In genomic region chr5:136309932-136310598, GRCh38 we compare ENCODE assay signal across 13 cellular contexts. TPM values are rescaled to one million over a fixed set of nuclear protein-coding genes. Genes with fewer than 3 reads are reported as not detected.
DNase-seq lines count a peak whose midpoint lies in the region; ATAC-seq, FAIRE-seq and TF ChIP-seq lines count a peak whose summit lies in the region.
"Had no signal": no experiment of that assay in that cellular context is flagged by ENCODE, and none has a peak within 500 bp of the region (broad histone marks: within the 10 kb centered on the region; RNA-seq: fewer than 3 reads in every experiment).

No MANE protein-coding gene starts in this region.

- TF ChIP-seq RAD21 in GM12878 (IDR thresholded peaks at IDR 0.05; ENCODE audit: insufficient read depth, low read depth, low read length) = no peak

- 33% methylated on average over 2 of the region's 2 CpGs for WGBS in GM12878 (ENCODE audit: insufficient coverage, insufficient replicate concordance, low lambda C conversion rate, missing lambda C conversion rate)
- 27 to 36% methylated on average over 2 of the region's 2 CpGs for WGBS in GM23248 (ENCODE audit: low coverage in 1 of 2, low lambda C conversion rate in 2 of 2, missing lambda C conversion rate in 2 of 2), 2 experiments

- no peaks in the 10 kb centered on the region for H4K20me1 ChIP-seq in GM12878 (ENCODE audit: control insufficient read depth, insufficient read depth)
- H4K20me1 ChIP-seq in GM23248 (ENCODE audit: insufficient read depth) = no peaks in the 10 kb centered on the region

- intact Hi-C loops in GM12878 (cut with micrococcal nuclease; ENCODE audit: unreplicated experiment) = no loop called here
- intact Hi-C loops in posterior cingulate gyrus (cut with DNase I) = no loop called here

- H3K4me1 ChIP-seq in GM12878 (ENCODE audit: control insufficient read depth, insufficient read depth, low read length) (peaks cover 8% of the 10 kb centered on the region), GM23248 (ENCODE audit: insufficient read depth) (no peaks in the 10 kb centered on the region)

- SMC1A ChIA-PET in GM12878 (lab: Charles Lee; ENCODE audit: uncharacterized antibody, unreplicated experiment) = interaction anchor here (1.4 kb wide), 1 partner anchor 61 kb away, joined by 3 read pairs; no protein-coding TSS in a partner anchor

- TF ChIP-seq POLR2A in GM12878 (IDR thresholded peaks at IDR 0.05; ENCODE audit: low read depth, low read length) = no peak

- RAD21 ChIA-PET in GM12878 (lab: Charles Lee; ENCODE audit: unreplicated experiment) = interaction anchor here (0.6 kb wide), 1 partner anchor 223 kb away, joined by 3 read pairs; no protein-coding TSS in a partner anchor

- H3K9me2 ChIP-seq in GM23248 (ENCODE audit: insufficient read depth) = no peaks in the 10 kb centered on the region

- H3K27ac ChIP-seq in GM12878 (ENCODE audit: control insufficient read depth, insufficient read depth) (peak overlapping the region; percentile 46; the same call in 1 of the 2 replicates), GM23248 (no peak overlapping the region)

- ATAC-seq in GM18907 (IDR thresholded peaks at IDR 0.05; ENCODE audit: unreplicated experiment) (peak; percentile 99), GM21576 (IDR thresholded peaks at IDR 0.05; ENCODE audit: unreplicated experiment) (peak; percentile 97), HG03135 (IDR thresholded peaks at IDR 0.05; ENCODE audit: unreplicated experiment) (peak; percentile 94), GM12878 (peak; percentile 98)

- in situ Hi-C loops in GM12878 (cut with MboI) = no loop called here
- in situ Hi-C loops in GM23248 (cut with MboI) = no loop called here

- BruUV-seq in GM12878 (replicated peaks; lab: Mats Ljungman, UMichigan) = no TSS peak

- no peak for TF ChIP-seq EP300 in GM12878 (IDR thresholded peaks at IDR 0.05; ENCODE audit: borderline replicate concordance in 1 of 2, control insufficient read depth in 1 of 2, low read depth in 2 of 2, low read length in 2 of 2)

- CTCF ChIA-PET in GM12878 (lab: Yijun Ruan, JAX) = interaction anchor here (1.1 to 1.6 kb wide), 4 partner anchors 54 to 376 kb away, joined by 3 to 7 read pairs (median 4); no protein-coding TSS in a partner anchor

- H3K9me3 ChIP-seq in GM12878 (replicated peaks; ENCODE audit: control insufficient read depth, insufficient read depth, low read length) = no peaks in the 10 kb centered on the region; the same call in 2 of the 3 replicates
- H3K9me3 ChIP-seq in GM23248 (ENCODE audit: low read depth) = no peaks in the 10 kb centered on the region

- TF ChIP-seq CTCF in GM12878 (IDR thresholded peaks at IDR 0.05 in 2 of 3, conservative IDR thresholded peaks at IDR 0.05 in 1 of 3; ENCODE audit: control insufficient read depth in 2 of 3, extremely low read depth in 1 of 3, insufficient read depth in 1 of 3, low read depth in 3 of 3, low read length in 3 of 3) = no peak

- no peak for FAIRE-seq in GM12878 (lab: Jason Lieb, UNC)

- no peaks in the 10 kb centered on the region for H3F3A ChIP-seq in GM23248 (ENCODE audit: insufficient read depth)

- no peaks in the 10 kb centered on the region for H3K27me3 ChIP-seq in GM12878 (replicated peaks in 1 of 2; ENCODE audit: control insufficient read depth in 2 of 2, insufficient read depth in 2 of 2, low read length in 1 of 2)
- H3K27me3 ChIP-seq in GM23248 (replicated peaks; ENCODE audit: insufficient read depth) = peaks cover 5% of the 10 kb centered on the region; the same call in 1 of the 2 replicates

- H3K79me2 ChIP-seq in GM12878 (ENCODE audit: control insufficient read depth, insufficient read depth, low read length) = no peaks in the 10 kb centered on the region
- no peaks in the 10 kb centered on the region for H3K79me2 ChIP-seq in GM23248 (ENCODE audit: insufficient read depth)

- peak overlapping the region; percentile 35; the same call in 1 of the 2 replicates for H3K4me2 ChIP-seq in GM12878 (ENCODE audit: control insufficient read depth, insufficient read depth)
- no peak overlapping the region for H3K4me2 ChIP-seq in GM23248 (ENCODE audit: unreplicated experiment)

- DNase-seq in GM12878 (ENCODE audit: low read depth, low spot score) = peak; percentile 31
- no peak for DNase-seq in GM23248
- DNase-seq in cortex of kidney (lab: John Stamatoyannopoulos, UW) = no peak
- DNase-seq in mesenteric fat pad (ENCODE audit: low spot score) = no peak
- no peak for DNase-seq in posterior cingulate gyrus
- DNase-seq: DMS 273 treated with DMSO at 0.1 percent for 48 hours, kidney glomerular epithelial cell had no signal

- H2AFZ ChIP-seq in GM12878 (ENCODE audit: control insufficient read depth, low read depth, low read length) (no peak overlapping the region; the same call in 1 of the 2 replicates), GM23248 (no peak overlapping the region)

- H3K36me3 ChIP-seq in GM12878 (ENCODE audit: control insufficient read depth in 2 of 2, insufficient read depth in 2 of 2, low read length in 1 of 2) (no peaks in the 10 kb centered on the region), GM23248 (ENCODE audit: low read depth) (no peaks in the 10 kb centered on the region)

- POLR2A ChIA-PET in GM12878 (lab: Charles Lee) = no interaction called here

- H3K4me3 ChIP-seq in GM12878 (no peak overlapping the region), GM23248 (no peak overlapping the region)

- H3K9ac ChIP-seq in GM12878 (ENCODE audit: control insufficient read depth, insufficient read depth, low read length) (no peak overlapping the region), GM23248 (no peak overlapping the region)

TF ChIP-seq in GM12878, 131 proteins besides CTCF, POLR2A, EP300 and RAD21 (continues in another document):
- TF ChIP-seq RELB (IDR thresholded peaks at IDR 0.05; ENCODE audit: low read depth) = peak; percentile 31; the same call in 1 of the 2 replicates
- TF ChIP-seq TCF7 (IDR thresholded peaks at IDR 0.05; ENCODE audit: borderline replicate concordance) = no peak
- TF ChIP-seq ZZZ3 (IDR thresholded peaks at IDR 0.05; ENCODE audit: control insufficient read depth, insufficient read length, low read depth) = no peak

RNA-seq across cellular contexts. Expression of gene TRPC7, which starts 55.3 kb away (rescaled TPM):
- total RNA-seq in GM12878 (2013; cell fraction: nucleolus; rRNA removed) = not detected in 2 replicates
- not detected in 2 replicates for total RNA-seq in GM12878 (2014; rRNA removed)
- total RNA-seq in GM12878 (2014; rRNA removed; fragmentation: Illumina TruSeq; extraction: Trizol) = not detected in 2 replicates
- not detected in 2 replicates for total RNA-seq in GM12878 (2021)
- polyA plus RNA-seq in GM12878 (2011; ENCODE audit: low read depth) = not detected
- not detected in 2 replicates for polyA plus RNA-seq in GM12878 (2011; rRNA removed)
- polyA plus RNA-seq in GM12878 (2011; cell fraction: cytosol; rRNA removed) = not detected in 2 replicates
- polyA plus RNA-seq in GM12878 (2011; cell fraction: nucleus; rRNA removed) = not detected in 2 replicates
- polyA plus RNA-seq in GM12878 (2012) = not detected in 2 replicates
- not detected in 2 replicates for polyA plus RNA-seq in GM12878 (2014; fragmentation: Illumina TruSeq; extraction: Trizol)
- not detected for polyA plus RNA-seq in GM12878 (2014; fragmentation: Nextera tagmentation; extraction: Ambion mirVana)
- not detected in 2 replicates for polyA plus RNA-seq in GM12878 (2014; rRNA removed)
- polyA plus RNA-seq in GM12878 (2016; fragmentation: Nextera tagmentation; extraction: Ambion mirVana) = not detected
- not detected in 2 replicates for polyA minus RNA-seq in GM12878 (2011; rRNA and poly(A)+ RNA removed)
- polyA minus RNA-seq in GM12878 (2011; cell fraction: cytosol; rRNA and poly(A)+ RNA removed) = not detected in 2 replicates
- polyA minus RNA-seq in GM12878 (2011; cell fraction: nucleus; rRNA and poly(A)+ RNA removed) = not detected in 2 replicates
- total RNA-seq in GM23248 (2014; rRNA removed; shearing (Covaris generic)) = not detected in 2 replicates
- not detected in 2 replicates for polyA plus RNA-seq in GM23248 (2016; fragmentation: Nextera tagmentation; extraction: Ambion mirVana)
- total RNA-seq in mesenteric fat pad = not detected
- total RNA-seq: activated T-helper 1 cell treated with anti-CD3 and anti-CD28 coated beads, Interleukin-12 subunit alpha, Interleukin-12 subunit beta, Interleukin-2, Interleukin-4 antibody, amounts not matched to agents 30 ng/mL and 10 ng/mL and 1 ng/mL, durations not matched to agents 14 hours and 24 hours and 36 hours; cardiac septum; H4 had no signal
